Comparison of ENCODE assay signal across 9 cellular contexts in the genomic region with DNA sequence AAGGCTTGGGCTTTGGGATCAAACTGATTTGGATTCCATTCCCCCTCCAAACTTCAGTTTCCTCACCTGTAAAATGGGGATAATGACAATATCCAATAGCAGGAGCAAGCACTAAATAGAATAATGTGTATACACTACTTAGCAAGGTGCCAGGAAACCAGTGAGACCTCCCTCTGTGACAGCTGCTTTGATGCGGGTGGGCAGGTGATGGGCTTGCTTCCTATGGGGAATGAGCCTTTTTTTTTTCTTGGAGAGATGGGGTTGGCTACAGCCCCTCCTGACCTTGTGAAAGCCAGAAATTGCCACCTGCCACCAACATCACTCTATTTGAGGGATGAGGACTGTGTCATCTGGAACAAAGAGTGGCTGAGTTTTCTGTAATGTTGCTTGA. TPM values are rescaled to one million over a fixed set of nuclear protein-coding genes. Genes with fewer than 3 reads are reported as not detected.
DNase-seq lines count a peak whose midpoint lies in the region; ATAC-seq and TF ChIP-seq lines count a peak whose summit lies in the region.
"Had no signal": no experiment of that assay in that cellular context is flagged by ENCODE, and none has a peak within 500 bp of the region (broad histone marks: within the 10 kb centered on the region; RNA-seq: fewer than 3 reads in every experiment).

No MANE protein-coding gene starts in this region.

- DNase-seq in H9, result no peak
- DNase-seq in PC-9, result no peak
- DNase-seq in epithelial cell of esophagus (ENCODE audit: low read depth), result no peak
- DNase-seq in skeletal muscle cell (ENCODE audit: low read depth), result no peak
- DNase-seq in DMS53 (lab: John Stamatoyannopoulos, UW), result no peak
- DNase-seq in activated effector memory CD4-positive, alpha-beta T cell treated with anti-CD3 and anti-CD28 coated beads, Interleukin-2, amount 50 U/mL, for 16 hours, result no peak
- DNase-seq in NOMO-1 treated with dmso at 0.1 percent for 144 hours (lab: John Stamatoyannopoulos, UW; ENCODE audit: unreplicated experiment), result no peak
- DNase-seq: activated CD4-positive, CD25-positive, alpha-beta regulatory T cell had no signal

- TF ChIP-seq CTCF in H9 (conservative IDR thresholded peaks at IDR 0.05) (no peak), PC-9 (conservative IDR thresholded peaks at IDR 0.05) (no peak), epithelial cell of esophagus (IDR thresholded peaks at IDR 0.05; ENCODE audit: insufficient read depth, low read depth, low read length, missing control alignments) (no peak)

- no peak overlapping the region for H3K4ac ChIP-seq in H9 (ENCODE audit: low read depth, low read length)

- H2BK20ac ChIP-seq in H9 (ENCODE audit: low read depth, low read length, poor library complexity, severe bottlenecking), result no peak overlapping the region

- no CpG with 5 or more reads among the region's 1 CpG for WGBS in H9 (ENCODE audit: extremely low coverage, insufficient read length, low lambda C conversion rate)

- H3K4me1 Mint-ChIP-seq in H9, result peaks cover 37 to 38% of the 10 kb centered on the region in 2 experiments

- no TSS peak for BruUV-seq in PC-9 (replicated peaks; lab: Mats Ljungman, UMichigan)

- H2BK15ac ChIP-seq in H9 (ENCODE audit: low read depth, low read length), result no peak overlapping the region

- H3K4me2 ChIP-seq in H9 (ENCODE audit: insufficient read depth, insufficient read length, low read length), result no peak overlapping the region
- peak overlapping the region; percentile 81 for H3K4me2 ChIP-seq in PC-9

- no peaks in the 10 kb centered on the region for H4K20me1 ChIP-seq in H9 (ENCODE audit: control insufficient read depth, insufficient read depth, insufficient read length)
- 0 out of 2 replicates have a peak, but pooled peaks cover 5% of the 10 kb centered on the region for H4K20me1 ChIP-seq in PC-9 (ENCODE audit: insufficient read depth)

- no peaks in the 10 kb centered on the region for H3K79me2 ChIP-seq in H9 (ENCODE audit: insufficient read depth, low read length)
- H3K79me2 ChIP-seq in PC-9 (ENCODE audit: low read depth), result no peaks in the 10 kb centered on the region

- no peak overlapping the region for H3T11ph ChIP-seq in H9 (ENCODE audit: low read length)

- H3K4me3 ChIP-seq in PC-9, result peak overlapping the region; percentile 58; the same call in 1 of the 2 replicates
- peak overlapping the region; percentile 94 for H3K4me3 ChIP-seq in epithelial cell of esophagus (ENCODE audit: low read length)
- H3K4me3 ChIP-seq in skeletal muscle cell (ENCODE audit: low read depth, low read length), result peak overlapping the region; percentile 74

- peaks cover 45% of the 10 kb centered on the region for H3K27me3 Mint-ChIP-seq in H9 (ENCODE audit: low read depth)

- no peaks in the 10 kb centered on the region; a peak in 1 of 7 replicates for H3K36me3 Mint-ChIP-seq in H9 (ENCODE audit: insufficient read depth in 1 of 3, low read depth in 3 of 3)

- H3K18ac ChIP-seq in H9 (ENCODE audit: insufficient read length, low read depth, low read length), result no peak overlapping the region

- H2BK12ac ChIP-seq in H9 (ENCODE audit: insufficient read length, low read depth, low read length), result no peak overlapping the region

- H3K27me3 ChIP-seq in H9 (ENCODE audit: insufficient read depth, low read length), result peaks cover 2% of the 10 kb centered on the region; the same call in 1 of the 2 replicates
- no peaks in the 10 kb centered on the region for H3K27me3 ChIP-seq in PC-9 (ENCODE audit: insufficient read depth, low read depth)

- no peaks in the 10 kb centered on the region; a peak in 1 of 5 replicates for H3K9me3 Mint-ChIP-seq in H9

- POLR2A ChIA-PET in PC-9 (lab: Charles Lee; ENCODE audit: unreplicated experiment), result interaction anchor here (0.7 kb wide), 1 partner anchor 44 kb away, joined by 3 read pairs; no protein-coding TSS in a partner anchor

- no peaks in the 10 kb centered on the region for H3K9me2 ChIP-seq in PC-9 (ENCODE audit: insufficient read depth)

- no peak overlapping the region for H4K91ac ChIP-seq in H9 (ENCODE audit: insufficient read length, low read depth, low read length)

- H3K23ac ChIP-seq in H9 (ENCODE audit: insufficient read length, low read depth, low read length), result no peak overlapping the region

- no peak overlapping the region for H2AK5ac ChIP-seq in H9 (ENCODE audit: insufficient read length, low read length)

- H3K4me3 Mint-ChIP-seq in H9, result peak overlapping the region; percentile 27 to 75

- no peak overlapping the region for H4K5ac ChIP-seq in H9 (ENCODE audit: insufficient read length, low read depth, low read length)

- no peak overlapping the region for H3K27ac Mint-ChIP-seq in H9

- intact Hi-C loops in PC-9 (cut with micrococcal nuclease; ENCODE audit: unreplicated experiment), result loop anchor here (10.0 kb wide), 1 partner anchor 642 kb away; no protein-coding TSS in a partner anchor

- H3K36me3 ChIP-seq in PC-9 (ENCODE audit: low read depth), result no peaks in the 10 kb centered on the region

- CTCF ChIA-PET in PC-9 (lab: Charles Lee), result interaction anchor here (0.7 kb wide), 1 partner anchor 1209 kb away, joined by 4 read pairs; no protein-coding TSS in a partner anchor

- H3K9ac ChIP-seq in H9 (ENCODE audit: extremely low read depth, insufficient read length, low read length), result no peak overlapping the region

- H3F3A ChIP-seq in PC-9 (ENCODE audit: insufficient read depth, low read depth), result peaks cover 10% of the 10 kb centered on the region; the same call in 1 of the 2 replicates

- peaks cover 9% of the 10 kb centered on the region for H3K23me2 ChIP-seq in H9 (ENCODE audit: insufficient read length, low read depth, low read length, poor library complexity, severe bottlenecking)

- H3K4me1 ChIP-seq in H9 (ENCODE audit: insufficient read depth, low read length), result no peaks in the 10 kb centered on the region; the same call in 1 of the 2 replicates
- peaks cover 14% of the 10 kb centered on the region for H3K4me1 ChIP-seq in PC-9 (replicated peaks; ENCODE audit: insufficient read depth)

- H3K79me1 ChIP-seq in H9 (ENCODE audit: insufficient read depth, low read depth, low read length, poor library complexity, severe bottlenecking), result no peaks in the 10 kb centered on the region

- no peak overlapping the region for H3K27ac ChIP-seq in H9 (ENCODE audit: insufficient read length, low read depth, low read length)
- no peak overlapping the region for H3K27ac ChIP-seq in PC-9

- H2AFZ ChIP-seq in H9 (ENCODE audit: low read length) (no peak overlapping the region), PC-9 (no peak overlapping the region)

- H3K56ac ChIP-seq in H9 (ENCODE audit: insufficient read length, low read depth, low read length), result no peak overlapping the region

- no peak overlapping the region for H2BK120ac ChIP-seq in H9 (ENCODE audit: low read depth, low read length, poor library complexity, severe bottlenecking)

- H3K9me3 ChIP-seq in H9 (ENCODE audit: control insufficient read depth, low read depth, low read length) (no peaks in the 10 kb centered on the region), PC-9 (ENCODE audit: insufficient read depth, low read depth) (no peaks in the 10 kb centered on the region)

- no peak overlapping the region for H3K14ac ChIP-seq in H9 (ENCODE audit: insufficient read depth, low read length)

- ATAC-seq in HG03280 (IDR thresholded peaks at IDR 0.05; ENCODE audit: unreplicated experiment), result no peak

- no peak overlapping the region for H4K8ac ChIP-seq in H9 (replicated peaks; ENCODE audit: insufficient read length, low read depth, low read length)

- H2BK5ac ChIP-seq in H9 (ENCODE audit: insufficient read length, low read length), result no peak overlapping the region

RNA-seq across cellular contexts. Expression of a gene that starts 1.1 kb away (rescaled TPM):
- total RNA-seq in H9 (2021), result 4.5 and 5.9 TPM in 2 replicates
- 30.7 and 46.0 TPM in 2 replicates for total RNA-seq in PC-9 (2021)
